Comparison of ENCODE assay signal across 1 cellular context in the genomic region with DNA sequence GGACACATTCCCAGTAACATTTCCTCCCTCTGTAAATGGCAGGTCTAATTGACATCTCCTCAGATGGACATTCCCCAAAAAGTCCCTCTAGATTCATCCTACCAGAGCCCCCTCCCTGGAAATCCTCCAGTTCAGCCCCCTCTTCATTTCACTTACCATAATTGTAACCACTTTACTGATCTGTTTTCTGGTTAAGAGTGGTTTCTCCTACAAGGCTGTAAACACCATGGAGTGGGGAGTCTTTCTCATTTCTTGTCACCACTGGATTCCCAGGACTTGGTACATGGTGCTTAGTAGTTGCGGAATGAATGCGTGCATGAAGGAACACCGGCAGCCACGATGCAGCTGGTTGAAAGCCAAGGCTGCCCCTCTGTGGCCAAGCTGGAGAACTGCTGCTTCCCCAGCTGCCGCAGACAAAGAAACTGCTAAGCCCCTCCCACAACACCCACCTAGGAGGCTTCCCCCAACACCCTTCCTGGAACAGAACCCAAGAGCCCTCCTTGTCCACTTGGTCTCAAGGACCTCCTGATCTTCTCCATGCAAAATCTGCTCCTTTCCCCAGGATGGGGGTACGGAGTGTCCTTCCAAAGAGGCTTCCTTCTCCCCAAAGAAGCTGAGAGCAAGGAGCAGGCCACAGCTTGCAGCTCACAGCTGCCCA.
TF ChIP-seq lines count a peak whose summit lies in the region.

No MANE protein-coding gene starts in this region.

TF ChIP-seq in GM12878, 131 proteins besides CTCF, POLR2A, EP300 and RAD21 (continued from another document and continues in another):
- TF ChIP-seq, protein P1, sequence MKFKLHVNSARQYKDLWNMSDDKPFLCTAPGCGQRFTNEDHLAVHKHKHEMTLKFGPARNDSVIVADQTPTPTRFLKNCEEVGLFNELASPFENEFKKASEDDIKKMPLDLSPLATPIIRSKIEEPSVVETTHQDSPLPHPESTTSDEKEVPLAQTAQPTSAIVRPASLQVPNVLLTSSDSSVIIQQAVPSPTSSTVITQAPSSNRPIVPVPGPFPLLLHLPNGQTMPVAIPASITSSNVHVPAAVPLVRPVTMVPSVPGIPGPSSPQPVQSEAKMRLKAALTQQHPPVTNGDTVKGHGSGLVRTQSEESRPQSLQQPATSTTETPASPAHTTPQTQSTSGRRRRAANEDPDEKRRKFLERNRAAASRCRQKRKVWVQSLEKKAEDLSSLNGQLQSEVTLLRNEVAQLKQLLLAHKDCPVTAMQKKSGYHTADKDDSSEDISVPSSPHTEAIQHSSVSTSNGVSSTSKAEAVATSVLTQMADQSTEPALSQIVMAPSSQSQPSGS (IDR thresholded peaks at IDR 0.05; ENCODE audit: low read length) = no peak
- TF ChIP-seq MYC (IDR thresholded peaks at IDR 0.05; ENCODE audit: insufficient read depth, insufficient read length, insufficient replicate concordance, low read length, severe bottlenecking) (no peak), TCF7 (IDR thresholded peaks at IDR 0.05; ENCODE audit: borderline replicate concordance) (no peak), DPF2 (IDR thresholded peaks at IDR 0.05) (0 out of 2 replicates have a peak, but pooled peaks have one; percentile 21), PML (IDR thresholded peaks at IDR 0.05; ENCODE audit: low read length) (no peak), TBL1XR1 (IDR thresholded peaks at IDR 0.05; ENCODE audit: low read depth, low read length) (no peak), RCOR1 (conservative IDR thresholded peaks at IDR 0.05; ENCODE audit: low read depth, low read length) (no peak), MEF2A (IDR thresholded peaks at IDR 0.05; ENCODE audit: insufficient read depth, low read depth, low read length) (no peak), SREBF1 (IDR thresholded peaks at IDR 0.05; ENCODE audit: low read length) (no peak), IKZF2 (IDR thresholded peaks at IDR 0.05) (peak in 1 of 2 experiments; percentile 31; a peak in 1 of 4 replicates), RUNX3 (IDR thresholded peaks at IDR 0.05; ENCODE audit: low read length) (peak; percentile 28; the same call in 1 of the 2 replicates), NBN (IDR thresholded peaks at IDR 0.05) (0 out of 2 replicates have a peak, but pooled peaks have one; percentile 27), FOXK2 (IDR thresholded peaks at IDR 0.05) (no peak), BACH1 (IDR thresholded peaks at IDR 0.05; ENCODE audit: borderline replicate concordance) (no peak; the same call in 1 of the 2 replicates), CBX5 (IDR thresholded peaks at IDR 0.05; ENCODE audit: low read depth) (no peak), BMI1 (IDR thresholded peaks at IDR 0.05; ENCODE audit: borderline replicate concordance) (no peak), HDAC2 (IDR thresholded peaks at IDR 0.05) (no peak), CHD4 (IDR thresholded peaks at IDR 0.05) (no peak), NFXL1 (IDR thresholded peaks at IDR 0.05; ENCODE audit: borderline replicate concordance) (no peak), POLR2AphosphoS5 (IDR thresholded peaks at IDR 0.05; ENCODE audit: low read length) (no peak), PAX5 (IDR thresholded peaks at IDR 0.05; ENCODE audit: borderline replicate concordance, low read depth, low read length) (no peak), BRCA1 (IDR thresholded peaks at IDR 0.05; ENCODE audit: low read depth, low read length) (no peak), NR2C2 (IDR thresholded peaks at IDR 0.05; ENCODE audit: borderline replicate concordance, control insufficient read depth, insufficient read length, low read depth) (no peak), TCF12 (IDR thresholded peaks at IDR 0.05; ENCODE audit: low read depth, low read length) (peak; percentile 70), FOXM1 (IDR thresholded peaks at IDR 0.05; ENCODE audit: low read depth, low read length) (no peak), SPI1 (IDR thresholded peaks at IDR 0.05; ENCODE audit: borderline replicate concordance, insufficient read depth, low read depth, low read length) (no peak), SIX5 (IDR thresholded peaks at IDR 0.05; ENCODE audit: low read depth, low read length, severe bottlenecking) (no peak), ATF7 (IDR thresholded peaks at IDR 0.05; ENCODE audit: low read depth) (no peak), CEBPB (IDR thresholded peaks at IDR 0.05; ENCODE audit: borderline replicate concordance in 1 of 2, low read depth in 2 of 2, low read length in 2 of 2) (no peak), KLF5 (IDR thresholded peaks at IDR 0.05; ENCODE audit: partially characterized antibody) (no peak), HDGF (IDR thresholded peaks at IDR 0.05) (peak; percentile 93), HDAC6 (IDR thresholded peaks at IDR 0.05; ENCODE audit: unreplicated experiment) (no peak)
- TF ChIP-seq, protein P2, sequence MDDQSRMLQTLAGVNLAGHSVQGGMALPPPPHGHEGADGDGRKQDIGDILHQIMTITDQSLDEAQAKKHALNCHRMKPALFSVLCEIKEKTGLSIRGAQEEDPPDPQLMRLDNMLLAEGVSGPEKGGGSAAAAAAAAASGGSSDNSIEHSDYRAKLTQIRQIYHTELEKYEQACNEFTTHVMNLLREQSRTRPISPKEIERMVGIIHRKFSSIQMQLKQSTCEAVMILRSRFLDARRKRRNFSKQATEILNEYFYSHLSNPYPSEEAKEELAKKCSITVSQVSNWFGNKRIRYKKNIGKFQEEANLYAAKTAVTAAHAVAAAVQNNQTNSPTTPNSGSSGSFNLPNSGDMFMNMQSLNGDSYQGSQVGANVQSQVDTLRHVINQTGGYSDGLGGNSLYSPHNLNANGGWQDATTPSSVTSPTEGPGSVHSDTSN (IDR thresholded peaks at IDR 0.05; ENCODE audit: insufficient replicate concordance, low read depth, low read length) = no peak
- TF ChIP-seq, protein P3, sequence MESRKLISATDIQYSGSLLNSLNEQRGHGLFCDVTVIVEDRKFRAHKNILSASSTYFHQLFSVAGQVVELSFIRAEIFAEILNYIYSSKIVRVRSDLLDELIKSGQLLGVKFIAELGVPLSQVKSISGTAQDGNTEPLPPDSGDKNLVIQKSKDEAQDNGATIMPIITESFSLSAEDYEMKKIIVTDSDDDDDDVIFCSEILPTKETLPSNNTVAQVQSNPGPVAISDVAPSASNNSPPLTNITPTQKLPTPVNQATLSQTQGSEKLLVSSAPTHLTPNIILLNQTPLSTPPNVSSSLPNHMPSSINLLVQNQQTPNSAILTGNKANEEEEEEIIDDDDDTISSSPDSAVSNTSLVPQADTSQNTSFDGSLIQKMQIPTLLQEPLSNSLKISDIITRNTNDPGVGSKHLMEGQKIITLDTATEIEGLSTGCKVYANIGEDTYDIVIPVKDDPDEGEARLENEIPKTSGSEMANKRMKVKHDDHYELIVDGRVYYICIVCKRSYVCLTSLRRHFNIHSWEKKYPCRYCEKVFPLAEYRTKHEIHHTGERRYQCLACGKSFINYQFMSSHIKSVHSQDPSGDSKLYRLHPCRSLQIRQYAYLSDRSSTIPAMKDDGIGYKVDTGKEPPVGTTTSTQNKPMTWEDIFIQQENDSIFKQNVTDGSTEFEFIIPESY (IDR thresholded peaks at IDR 0.05) = no peak
- TF ChIP-seq, protein P4, sequence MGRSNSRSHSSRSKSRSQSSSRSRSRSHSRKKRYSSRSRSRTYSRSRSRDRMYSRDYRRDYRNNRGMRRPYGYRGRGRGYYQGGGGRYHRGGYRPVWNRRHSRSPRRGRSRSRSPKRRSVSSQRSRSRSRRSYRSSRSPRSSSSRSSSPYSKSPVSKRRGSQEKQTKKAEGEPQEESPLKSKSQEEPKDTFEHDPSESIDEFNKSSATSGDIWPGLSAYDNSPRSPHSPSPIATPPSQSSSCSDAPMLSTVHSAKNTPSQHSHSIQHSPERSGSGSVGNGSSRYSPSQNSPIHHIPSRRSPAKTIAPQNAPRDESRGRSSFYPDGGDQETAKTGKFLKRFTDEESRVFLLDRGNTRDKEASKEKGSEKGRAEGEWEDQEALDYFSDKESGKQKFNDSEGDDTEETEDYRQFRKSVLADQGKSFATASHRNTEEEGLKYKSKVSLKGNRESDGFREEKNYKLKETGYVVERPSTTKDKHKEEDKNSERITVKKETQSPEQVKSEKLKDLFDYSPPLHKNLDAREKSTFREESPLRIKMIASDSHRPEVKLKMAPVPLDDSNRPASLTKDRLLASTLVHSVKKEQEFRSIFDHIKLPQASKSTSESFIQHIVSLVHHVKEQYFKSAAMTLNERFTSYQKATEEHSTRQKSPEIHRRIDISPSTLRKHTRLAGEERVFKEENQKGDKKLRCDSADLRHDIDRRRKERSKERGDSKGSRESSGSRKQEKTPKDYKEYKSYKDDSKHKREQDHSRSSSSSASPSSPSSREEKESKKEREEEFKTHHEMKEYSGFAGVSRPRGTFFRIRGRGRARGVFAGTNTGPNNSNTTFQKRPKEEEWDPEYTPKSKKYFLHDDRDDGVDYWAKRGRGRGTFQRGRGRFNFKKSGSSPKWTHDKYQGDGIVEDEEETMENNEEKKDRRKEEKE (IDR thresholded peaks at IDR 0.05) = no peak
- TF ChIP-seq, protein P5, sequence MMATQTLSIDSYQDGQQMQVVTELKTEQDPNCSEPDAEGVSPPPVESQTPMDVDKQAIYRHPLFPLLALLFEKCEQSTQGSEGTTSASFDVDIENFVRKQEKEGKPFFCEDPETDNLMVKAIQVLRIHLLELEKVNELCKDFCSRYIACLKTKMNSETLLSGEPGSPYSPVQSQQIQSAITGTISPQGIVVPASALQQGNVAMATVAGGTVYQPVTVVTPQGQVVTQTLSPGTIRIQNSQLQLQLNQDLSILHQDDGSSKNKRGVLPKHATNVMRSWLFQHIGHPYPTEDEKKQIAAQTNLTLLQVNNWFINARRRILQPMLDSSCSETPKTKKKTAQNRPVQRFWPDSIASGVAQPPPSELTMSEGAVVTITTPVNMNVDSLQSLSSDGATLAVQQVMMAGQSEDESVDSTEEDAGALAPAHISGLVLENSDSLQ (IDR thresholded peaks at IDR 0.05) = no peak
- TF ChIP-seq, protein P6, sequence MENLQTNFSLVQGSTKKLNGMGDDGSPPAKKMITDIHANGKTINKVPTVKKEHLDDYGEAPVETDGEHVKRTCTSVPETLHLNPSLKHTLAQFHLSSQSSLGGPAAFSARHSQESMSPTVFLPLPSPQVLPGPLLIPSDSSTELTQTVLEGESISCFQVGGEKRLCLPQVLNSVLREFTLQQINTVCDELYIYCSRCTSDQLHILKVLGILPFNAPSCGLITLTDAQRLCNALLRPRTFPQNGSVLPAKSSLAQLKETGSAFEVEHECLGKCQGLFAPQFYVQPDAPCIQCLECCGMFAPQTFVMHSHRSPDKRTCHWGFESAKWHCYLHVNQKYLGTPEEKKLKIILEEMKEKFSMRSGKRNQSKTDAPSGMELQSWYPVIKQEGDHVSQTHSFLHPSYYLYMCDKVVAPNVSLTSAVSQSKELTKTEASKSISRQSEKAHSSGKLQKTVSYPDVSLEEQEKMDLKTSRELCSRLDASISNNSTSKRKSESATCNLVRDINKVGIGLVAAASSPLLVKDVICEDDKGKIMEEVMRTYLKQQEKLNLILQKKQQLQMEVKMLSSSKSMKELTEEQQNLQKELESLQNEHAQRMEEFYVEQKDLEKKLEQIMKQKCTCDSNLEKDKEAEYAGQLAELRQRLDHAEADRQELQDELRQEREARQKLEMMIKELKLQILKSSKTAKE (IDR thresholded peaks at IDR 0.05; ENCODE audit: low read depth, poor library complexity, severe bottlenecking) = no peak
- TF ChIP-seq, protein P7, sequence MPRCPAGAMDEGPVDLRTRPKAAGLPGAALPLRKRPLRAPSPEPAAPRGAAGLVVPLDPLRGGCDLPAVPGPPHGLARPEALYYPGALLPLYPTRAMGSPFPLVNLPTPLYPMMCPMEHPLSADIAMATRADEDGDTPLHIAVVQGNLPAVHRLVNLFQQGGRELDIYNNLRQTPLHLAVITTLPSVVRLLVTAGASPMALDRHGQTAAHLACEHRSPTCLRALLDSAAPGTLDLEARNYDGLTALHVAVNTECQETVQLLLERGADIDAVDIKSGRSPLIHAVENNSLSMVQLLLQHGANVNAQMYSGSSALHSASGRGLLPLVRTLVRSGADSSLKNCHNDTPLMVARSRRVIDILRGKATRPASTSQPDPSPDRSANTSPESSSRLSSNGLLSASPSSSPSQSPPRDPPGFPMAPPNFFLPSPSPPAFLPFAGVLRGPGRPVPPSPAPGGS (IDR thresholded peaks at IDR 0.05; ENCODE audit: borderline replicate concordance, insufficient read depth, low read depth, low read length, poor library complexity, severe bottlenecking) = no peak
- TF ChIP-seq, protein P8, sequence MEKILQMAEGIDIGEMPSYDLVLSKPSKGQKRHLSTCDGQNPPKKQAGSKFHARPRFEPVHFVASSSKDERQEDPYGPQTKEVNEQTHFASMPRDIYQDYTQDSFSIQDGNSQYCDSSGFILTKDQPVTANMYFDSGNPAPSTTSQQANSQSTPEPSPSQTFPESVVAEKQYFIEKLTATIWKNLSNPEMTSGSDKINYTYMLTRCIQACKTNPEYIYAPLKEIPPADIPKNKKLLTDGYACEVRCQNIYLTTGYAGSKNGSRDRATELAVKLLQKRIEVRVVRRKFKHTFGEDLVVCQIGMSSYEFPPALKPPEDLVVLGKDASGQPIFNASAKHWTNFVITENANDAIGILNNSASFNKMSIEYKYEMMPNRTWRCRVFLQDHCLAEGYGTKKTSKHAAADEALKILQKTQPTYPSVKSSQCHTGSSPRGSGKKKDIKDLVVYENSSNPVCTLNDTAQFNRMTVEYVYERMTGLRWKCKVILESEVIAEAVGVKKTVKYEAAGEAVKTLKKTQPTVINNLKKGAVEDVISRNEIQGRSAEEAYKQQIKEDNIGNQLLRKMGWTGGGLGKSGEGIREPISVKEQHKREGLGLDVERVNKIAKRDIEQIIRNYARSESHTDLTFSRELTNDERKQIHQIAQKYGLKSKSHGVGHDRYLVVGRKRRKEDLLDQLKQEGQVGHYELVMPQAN (conservative IDR thresholded peaks at IDR 0.05) = no peak
- TF ChIP-seq, protein P9, sequence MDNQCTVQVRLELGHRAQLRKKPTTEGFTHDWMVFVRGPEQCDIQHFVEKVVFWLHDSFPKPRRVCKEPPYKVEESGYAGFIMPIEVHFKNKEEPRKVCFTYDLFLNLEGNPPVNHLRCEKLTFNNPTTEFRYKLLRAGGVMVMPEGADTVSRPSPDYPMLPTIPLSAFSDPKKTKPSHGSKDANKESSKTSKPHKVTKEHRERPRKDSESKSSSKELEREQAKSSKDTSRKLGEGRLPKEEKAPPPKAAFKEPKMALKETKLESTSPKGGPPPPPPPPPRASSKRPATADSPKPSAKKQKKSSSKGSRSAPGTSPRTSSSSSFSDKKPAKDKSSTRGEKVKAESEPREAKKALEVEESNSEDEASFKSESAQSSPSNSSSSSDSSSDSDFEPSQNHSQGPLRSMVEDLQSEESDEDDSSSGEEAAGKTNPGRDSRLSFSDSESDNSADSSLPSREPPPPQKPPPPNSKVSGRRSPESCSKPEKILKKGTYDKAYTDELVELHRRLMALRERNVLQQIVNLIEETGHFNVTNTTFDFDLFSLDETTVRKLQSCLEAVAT (IDR thresholded peaks at IDR 0.05) = no peak
